ENCODE assay signal across 3 cellular contexts in genomic region chr3:71733319-71733718, GRCh38.
A peak's percentile ranks its signal among the peaks of the same experiment; 100 is the strongest.
TF ChIP-seq lines count a peak whose summit lies in the region.

No MANE protein-coding gene starts in this region.

TF ChIP-seq in HepG2, 621 proteins besides CTCF, POLR2A, EP300 and RAD21:
- TF ChIP-seq ZNF782 (CRISPR knock-in tag; IDR thresholded peaks at IDR 0.05; ENCODE audit: borderline replicate concordance) (no peak), SETDB1 (CRISPR knock-in tag; IDR thresholded peaks at IDR 0.05; ENCODE audit: borderline replicate concordance) (no peak), PHF5A (CRISPR knock-in tag; IDR thresholded peaks at IDR 0.05; ENCODE audit: low read depth, unreplicated experiment) (no peak), MXD4 (CRISPR knock-in tag; IDR thresholded peaks at IDR 0.05) (no peak), ZBTB1 (CRISPR knock-in tag; IDR thresholded peaks at IDR 0.05; ENCODE audit: borderline replicate concordance) (no peak), CEBPB (IDR thresholded peaks at IDR 0.05; ENCODE audit: borderline replicate concordance, low read depth, low read length) (no peak), ZNF605 (CRISPR knock-in tag; IDR thresholded peaks at IDR 0.05) (no peak), ZFP91 (CRISPR knock-in tag; IDR thresholded peaks at IDR 0.05; ENCODE audit: borderline replicate concordance) (no peak), MAFF (IDR thresholded peaks at IDR 0.05; ENCODE audit: low read depth, low read length) (peak; percentile 64; the same call in 1 of the 2 replicates), ZNF382 (CRISPR knock-in tag; IDR thresholded peaks at IDR 0.05; ENCODE audit: borderline replicate concordance) (no peak), MAFK (conservative IDR thresholded peaks at IDR 0.05 in 1 of 2, IDR thresholded peaks at IDR 0.05 in 1 of 2; ENCODE audit: low read length in 2 of 2) (peak; percentile 25 to 68; a peak in 3 of 4 replicates), YEATS4 (CRISPR knock-in tag; IDR thresholded peaks at IDR 0.05; ENCODE audit: borderline replicate concordance) (no peak), CSRNP1 (CRISPR knock-in tag; IDR thresholded peaks at IDR 0.05) (no peak)

TF ChIP-seq in IMR-90, 13 proteins besides CTCF, POLR2A, EP300 and RAD21:
- TF ChIP-seq MAFK (IDR thresholded peaks at IDR 0.05; ENCODE audit: low read depth, low read length) (peak; percentile 42; the same call in 1 of the 2 replicates), MXI1 (IDR thresholded peaks at IDR 0.05; ENCODE audit: borderline replicate concordance, low read depth, low read length) (no peak)

TF ChIP-seq in H1, 55 proteins besides CTCF, POLR2A, EP300 and RAD21:
- TF ChIP-seq CHD1 (IDR thresholded peaks at IDR 0.05; ENCODE audit: low read depth, low read length) (no peak), RBBP5 (IDR thresholded peaks at IDR 0.05; ENCODE audit: borderline replicate concordance, low read depth, low read length) (no peak), BRCA1 (IDR thresholded peaks at IDR 0.05; ENCODE audit: low read depth, low read length) (no peak), NRF1 (IDR thresholded peaks at IDR 0.05; ENCODE audit: low read depth, low read length) (no peak), USF2 (IDR thresholded peaks at IDR 0.05; ENCODE audit: low read length) (no peak), POU5F1 (IDR thresholded peaks at IDR 0.05; ENCODE audit: low read depth, low read length) (no peak), KDM1A (IDR thresholded peaks at IDR 0.05; ENCODE audit: borderline replicate concordance, low read length) (no peak), CTBP2 (IDR thresholded peaks at IDR 0.05; ENCODE audit: borderline replicate concordance, insufficient read depth, insufficient read length, low read length) (no peak), ASH2L (IDR thresholded peaks at IDR 0.05; ENCODE audit: low read length) (no peak), SAP30 (IDR thresholded peaks at IDR 0.05; ENCODE audit: insufficient read depth, insufficient replicate concordance, low read length) (no peak)
